25 cellular contexts compared by ENCODE assay signal in genomic region chr22:47713880-47714452, GRCh38.
"Had no signal": no experiment of that assay in that cellular context is flagged by ENCODE, and none has a peak within 500 bp of the region (broad histone marks: within the 10 kb centered on the region; RNA-seq: fewer than 3 reads in every experiment).

No MANE protein-coding gene starts in this region.

- H3K4me3 Mint-ChIP-seq: activated CD4-positive, alpha-beta memory T cell treated with anti-CD3 and anti-CD28 coated beads for 36 hours; activated CD4-positive, alpha-beta T cell treated with anti-CD3 and anti-CD28 coated beads, Interleukin-2, amount 10 ng/mL, durations not matched to agents 24 days and 14 days; activated naive CD4-positive, alpha-beta T cell treated with anti-CD3 and anti-CD28 coated beads, Interleukin-2, amount 10 ng/mL, durations not matched to agents 7 days and 5 days; activated naive CD8-positive, alpha-beta T cell treated with anti-CD3 and anti-CD28 coated beads, Interleukin-2, amount 10 ng/mL, durations not matched to agents 7 days and 5 days; activated T-helper 1 cell treated with anti-CD3 and anti-CD28 coated beads, Interleukin-12 subunit alpha, Interleukin-12 subunit beta, Interleukin-2, Interleukin-4 antibody, amounts not matched to agents 30 ng/mL and 10 ng/mL and 1 ng/mL, durations not matched to agents 14 hours and 24 hours and 36 hours; brain; effector memory CD8-positive, alpha-beta T cell; memory B cell; naive thymus-derived CD8-positive, alpha-beta T cell; stimulated activated effector memory CD8-positive, alpha-beta T cell treated with anti-CD3 and anti-CD28 coated beads, Interleukin-12 subunit alpha, Interleukin-12 subunit beta, amount 100 ng/mL, for 72 hours; stimulated activated naive CD8-positive, alpha-beta T cell treated with anti-CD3 and anti-CD28 coated beads, Interleukin-15, Interleukin-2, amounts not matched to agents 100 ng/mL and 50 ng/mL, for 24 hours; T-helper 1 cell treated with Interleukin-12 subunit alpha and Interleukin-12 subunit beta and Interleukin-4 antibody, amounts not matched to agents 30 μg/mL and 1 μg/mL, for 36 hours; type B pancreatic cell had no signal

- H3K4me1 Mint-ChIP-seq: activated CD4-positive, alpha-beta T cell treated with anti-CD3 and anti-CD28 coated beads, Interleukin-2, amount 10 ng/mL, durations not matched to agents 24 days and 14 days; activated naive CD4-positive, alpha-beta T cell treated with anti-CD3 and anti-CD28 coated beads, Interleukin-2, amount 10 ng/mL, durations not matched to agents 7 days and 5 days; activated naive CD8-positive, alpha-beta T cell treated with anti-CD3 and anti-CD28 coated beads, Interleukin-2, amount 10 ng/mL, durations not matched to agents 7 days and 5 days; brain; memory B cell; naive thymus-derived CD8-positive, alpha-beta T cell; stimulated activated effector memory CD8-positive, alpha-beta T cell treated with anti-CD3 and anti-CD28 coated beads, Interleukin-12 subunit alpha, Interleukin-12 subunit beta, amount 100 ng/mL, for 72 hours had no signal

- ATAC-seq: effector memory CD8-positive, alpha-beta T cell; left cardiac atrium; naive thymus-derived CD8-positive, alpha-beta T cell; sciatic nerve; stimulated activated effector memory CD8-positive, alpha-beta T cell treated with anti-CD3 and anti-CD28 coated beads, Interleukin-12 subunit alpha, Interleukin-12 subunit beta, amount 100 ng/mL, for 72 hours had no signal

- H3K27me3 Mint-ChIP-seq: activated CD4-positive, alpha-beta T cell treated with anti-CD3 and anti-CD28 coated beads, Interleukin-2, amount 10 ng/mL, durations not matched to agents 24 days and 14 days; activated naive CD8-positive, alpha-beta T cell treated with anti-CD3 and anti-CD28 coated beads, Interleukin-2, amount 10 ng/mL, durations not matched to agents 7 days and 5 days had no signal

- H3K27ac Mint-ChIP-seq: activated CD4-positive, alpha-beta memory T cell treated with anti-CD3 and anti-CD28 coated beads for 36 hours; activated CD4-positive, alpha-beta T cell treated with anti-CD3 and anti-CD28 coated beads, Interleukin-2, amount 10 ng/mL, durations not matched to agents 24 days and 14 days; activated naive CD4-positive, alpha-beta T cell treated with anti-CD3 and anti-CD28 coated beads, Interleukin-2, amount 10 ng/mL, durations not matched to agents 7 days and 5 days; activated naive CD8-positive, alpha-beta T cell treated with anti-CD3 and anti-CD28 coated beads, Interleukin-2, amount 10 ng/mL, durations not matched to agents 7 days and 5 days; activated T-helper 1 cell treated with anti-CD3 and anti-CD28 coated beads, Interleukin-12 subunit alpha, Interleukin-12 subunit beta, Interleukin-2, Interleukin-4 antibody, amounts not matched to agents 30 ng/mL and 10 ng/mL and 1 ng/mL, durations not matched to agents 14 hours and 24 hours and 36 hours; brain; effector memory CD8-positive, alpha-beta T cell; memory B cell; naive thymus-derived CD8-positive, alpha-beta T cell; stimulated activated effector memory CD8-positive, alpha-beta T cell treated with anti-CD3 and anti-CD28 coated beads, Interleukin-12 subunit alpha, Interleukin-12 subunit beta, amount 100 ng/mL, for 72 hours; stimulated activated naive CD8-positive, alpha-beta T cell treated with anti-CD3 and anti-CD28 coated beads, Interleukin-15, Interleukin-2, amounts not matched to agents 100 ng/mL and 50 ng/mL, for 24 hours; T-helper 1 cell treated with Interleukin-12 subunit alpha and Interleukin-12 subunit beta and Interleukin-4 antibody, amounts not matched to agents 30 μg/mL and 1 μg/mL, for 36 hours; type B pancreatic cell had no signal

- H3K36me3 Mint-ChIP-seq: activated CD4-positive, alpha-beta memory T cell treated with anti-CD3 and anti-CD28 coated beads for 36 hours; activated naive CD4-positive, alpha-beta T cell treated with anti-CD3 and anti-CD28 coated beads, Interleukin-2, amount 10 ng/mL, durations not matched to agents 7 days and 5 days; activated naive CD8-positive, alpha-beta T cell treated with anti-CD3 and anti-CD28 coated beads, Interleukin-2, amount 10 ng/mL, durations not matched to agents 7 days and 5 days; brain; memory B cell; naive thymus-derived CD8-positive, alpha-beta T cell; stimulated activated effector memory CD8-positive, alpha-beta T cell treated with anti-CD3 and anti-CD28 coated beads, Interleukin-12 subunit alpha, Interleukin-12 subunit beta, amount 100 ng/mL, for 72 hours; type B pancreatic cell had no signal

- H3K9me3 Mint-ChIP-seq: activated CD4-positive, alpha-beta memory T cell treated with anti-CD3 and anti-CD28 coated beads for 36 hours; activated CD4-positive, alpha-beta T cell treated with anti-CD3 and anti-CD28 coated beads, Interleukin-2, amount 10 ng/mL, durations not matched to agents 24 days and 14 days; activated naive CD4-positive, alpha-beta T cell treated with anti-CD3 and anti-CD28 coated beads, Interleukin-2, amount 10 ng/mL, durations not matched to agents 7 days and 5 days; activated naive CD8-positive, alpha-beta T cell treated with anti-CD3 and anti-CD28 coated beads, Interleukin-2, amount 10 ng/mL, durations not matched to agents 7 days and 5 days; activated T-helper 1 cell treated with anti-CD3 and anti-CD28 coated beads, Interleukin-12 subunit alpha, Interleukin-12 subunit beta, Interleukin-2, Interleukin-4 antibody, amounts not matched to agents 30 ng/mL and 10 ng/mL and 1 ng/mL, durations not matched to agents 14 hours and 24 hours and 36 hours; effector memory CD8-positive, alpha-beta T cell; memory B cell; naive thymus-derived CD8-positive, alpha-beta T cell; stimulated activated effector memory CD8-positive, alpha-beta T cell treated with anti-CD3 and anti-CD28 coated beads, Interleukin-12 subunit alpha, Interleukin-12 subunit beta, amount 100 ng/mL, for 72 hours; stimulated activated naive CD8-positive, alpha-beta T cell treated with anti-CD3 and anti-CD28 coated beads, Interleukin-15, Interleukin-2, amounts not matched to agents 100 ng/mL and 50 ng/mL, for 24 hours; T-helper 1 cell treated with Interleukin-12 subunit alpha and Interleukin-12 subunit beta and Interleukin-4 antibody, amounts not matched to agents 30 μg/mL and 1 μg/mL, for 36 hours; type B pancreatic cell had no signal

- DNase-seq: activated CD4-positive, alpha-beta memory T cell treated with anti-CD3 and anti-CD28 coated beads for 36 hours; activated CD4-positive, CD25-positive, alpha-beta regulatory T cell treated with anti-CD3 and anti-CD28 coated beads, Interleukin-2, amount 50 U/mL, for 72 hours; activated CD8-positive, alpha-beta memory T cell treated with anti-CD3 and anti-CD28 coated beads, Interleukin-2, amount 50 U/mL, for 4 hours; activated gamma-delta T cell; activated naive CD4-positive, alpha-beta T cell treated with anti-CD3 and anti-CD28 coated beads, Interleukin-2, amount 10 ng/mL, durations not matched to agents 7 days and 5 days; activated naive CD8-positive, alpha-beta T cell treated with anti-CD3 and anti-CD28 coated beads, Interleukin-2, amount 10 ng/mL, durations not matched to agents 7 days and 5 days; activated T-cell treated with anti-CD3 and anti-CD28 coated beads, Interleukin-2, amount 50 U/mL, for 1 hour; cerebellar nuclear complex; effector memory CD8-positive, alpha-beta T cell; foreskin fibroblast; head of caudate nucleus; hippocampal formation; left cardiac atrium; naive thymus-derived CD8-positive, alpha-beta T cell; stimulated activated CD4-positive, alpha-beta T cell treated with anti-CD3 and anti-CD28 coated beads, Interleukin-4, amount 100 ng/mL, for 24 hours; T-helper 9 cell had no signal
